Comparison of ENCODE assay signal across 22 cellular contexts in genomic region chr3:77171026-77171425, GRCh38.
"Had no signal": no experiment of that assay in that cellular context is flagged by ENCODE, and none has a peak within 500 bp of the region (broad histone marks: within the 10 kb centered on the region; RNA-seq: fewer than 3 reads in every experiment).

No MANE protein-coding gene starts in this region.

- ATAC-seq: heart right ventricle; left lobe of liver; naive thymus-derived CD4-positive, alpha-beta T cell; psoas muscle; stimulated activated naive B cell treated with anti-CD40 and anti-IgM and Interleukin-4, amounts not matched to agents 10 μg/mL and 1 μg/mL and 100 μg/mL, for 72 hours had no signal

- H3K36me3 ChIP-seq: colonic mucosa, heart right ventricle, neutrophil, sigmoid colon, stomach, thoracic aorta, transverse colon had no signal

- H3K27ac ChIP-seq: colonic mucosa, heart right ventricle, neutrophil, psoas muscle, sigmoid colon, skin epidermis, stomach, thoracic aorta, transverse colon had no signal

- H3K4me1 ChIP-seq: colonic mucosa, heart right ventricle, psoas muscle, stomach, transverse colon had no signal

- H3K27me3 ChIP-seq: colonic mucosa, heart right ventricle, neutrophil, sigmoid colon, stomach, transverse colon had no signal

- DNase-seq: colonic mucosa; dermis blood vessel endothelial cell; effector CD4-positive, alpha-beta T cell; heart right ventricle; hypothalamus; islet precursor cell; mammary epithelial cell; naive thymus-derived CD4-positive, alpha-beta T cell; nephron progenitor cell; psoas muscle; sigmoid colon; stimulated activated CD4-positive, alpha-beta T cell treated with anti-CD3 and anti-CD28 coated beads, Interleukin-2, amount 100 ng/mL, for 24 hours; stimulated activated CD4-positive, alpha-beta T cell treated with anti-CD3 and anti-CD28 coated beads, Interleukin-4, amount 100 ng/mL, for 4 hours; stimulated activated naive B cell treated with anti-CD40 and anti-IgM and Interleukin-4, amounts not matched to agents 10 μg/mL and 1 μg/mL and 100 μg/mL, for 72 hours; stomach; substantia nigra; transverse colon had no signal

- FAIRE-seq: frontal cortex had no signal

- H3K9me3 ChIP-seq: colonic mucosa, heart right ventricle, neutrophil, psoas muscle, sigmoid colon, stomach, thoracic aorta, transverse colon had no signal

- H3K4me3 ChIP-seq: colonic mucosa, heart right ventricle, psoas muscle, sigmoid colon, skin epidermis, stomach, thoracic aorta, transverse colon had no signal
